In genomic region chr20:53923745-53924369, GRCh38 we compare ENCODE assay signal across 13 cellular contexts.
DNase-seq lines count a peak whose midpoint lies in the region; ATAC-seq and TF ChIP-seq lines count a peak whose summit lies in the region.
"Had no signal": no experiment of that assay in that cellular context is flagged by ENCODE, and none has a peak within 500 bp of the region (broad histone marks: within the 10 kb centered on the region; RNA-seq: fewer than 3 reads in every experiment).

No MANE protein-coding gene starts in this region.

- no peak for TF ChIP-seq POLR2A in vagina (IDR thresholded peaks at IDR 0.05)

- no peaks in the 10 kb centered on the region for H3K9me3 ChIP-seq in right atrium auricular region
- H3K9me3 ChIP-seq in ascending aorta: no peaks in the 10 kb centered on the region
- H3K9me3 ChIP-seq in muscle layer of duodenum (ENCODE audit: control insufficient read depth in 1 of 2, low read length in 2 of 2): no peaks in the 10 kb centered on the region
- H3K9me3 ChIP-seq in vagina: no peaks in the 10 kb centered on the region

- no peak for ATAC-seq in Right ventricle myocardium inferior
- ATAC-seq in GM18868 (IDR thresholded peaks at IDR 0.05; ENCODE audit: unreplicated experiment): no peak

- H3K27me3 ChIP-seq in right atrium auricular region: no peaks in the 10 kb centered on the region
- no peaks in the 10 kb centered on the region for H3K27me3 ChIP-seq in ascending aorta
- H3K27me3 ChIP-seq in muscle layer of duodenum (ENCODE audit: low read depth, low read length): no peaks in the 10 kb centered on the region
- H3K27me3 ChIP-seq in vagina: no peaks in the 10 kb centered on the region

- H3K4me3 ChIP-seq in right atrium auricular region (no peak overlapping the region), ascending aorta (no peak overlapping the region), muscle layer of duodenum (ENCODE audit: low read depth in 1 of 2, low read length in 2 of 2) (no peak overlapping the region), vagina (no peak overlapping the region)

- no peaks in the 10 kb centered on the region for H3K36me3 ChIP-seq in right atrium auricular region
- no peaks in the 10 kb centered on the region for H3K36me3 ChIP-seq in ascending aorta
- H3K36me3 ChIP-seq in muscle layer of duodenum (ENCODE audit: control insufficient read depth in 1 of 2, insufficient read depth in 2 of 2, low read length in 2 of 2): no peaks in the 10 kb centered on the region
- H3K36me3 ChIP-seq in vagina: no peaks in the 10 kb centered on the region

- H3K27ac ChIP-seq in right atrium auricular region (peak overlapping the region in 1 of 2 donors; percentile 60), ascending aorta (peak overlapping the region; percentile 10 to 31), muscle layer of duodenum (ENCODE audit: low read length) (peak overlapping the region; percentile 64), vagina (peak overlapping the region; percentile 67)
- H3K27ac ChIP-seq: KMS-11 had no signal

- TF ChIP-seq CTCF in right atrium auricular region (IDR thresholded peaks at IDR 0.05) (no peak), ascending aorta (IDR thresholded peaks at IDR 0.05) (no peak), vagina (IDR thresholded peaks at IDR 0.05) (no peak)

- H3K4me1 ChIP-seq in right atrium auricular region: peaks cover 0 to 29% of the 10 kb centered on the region in 2 donors
- H3K4me1 ChIP-seq in ascending aorta: peaks cover 4 to 11% of the 10 kb centered on the region in 2 donors
- H3K4me1 ChIP-seq in muscle layer of duodenum (ENCODE audit: control insufficient read depth in 1 of 2, insufficient read depth in 2 of 2, low read length in 2 of 2): peaks cover 0 to 3% of the 10 kb centered on the region in 2 donors
- H3K4me1 ChIP-seq in vagina: peaks cover 27% of the 10 kb centered on the region

- DNase-seq in right atrium auricular region (ENCODE audit: low spot score) (peak; percentile 47), Right ventricle myocardium inferior (ENCODE audit: missing footprints) (no peak), ascending aorta (ENCODE audit: low spot score in 2 of 2) (no peak), vagina (ENCODE audit: extremely low spot score in 2 of 2) (no peak), NCI-H2107 (lab: John Stamatoyannopoulos, UW) (no peak)
- DNase-seq in stimulated activated CD8-positive, alpha-beta memory T cell treated with anti-CD3 and anti-CD28 coated beads, Interleukin-4, amount 100 ng/mL, for 48 hours: no peak
- DNase-seq: ACHN; activated naive CD8-positive, alpha-beta T cell treated with anti-CD3 and anti-CD28 coated beads for 36 hours; hippocampal formation; nephron progenitor cell had no signal

- intact Hi-C loops in Right ventricle myocardium inferior (cut with DNase I): no loop called here
- intact Hi-C loops in ascending aorta (cut with DNase I): no loop called here
- intact Hi-C loops in vagina (cut with DNase I): no loop called here
